Comparison of ENCODE assay signal across 14 cellular contexts in the genomic region with DNA sequence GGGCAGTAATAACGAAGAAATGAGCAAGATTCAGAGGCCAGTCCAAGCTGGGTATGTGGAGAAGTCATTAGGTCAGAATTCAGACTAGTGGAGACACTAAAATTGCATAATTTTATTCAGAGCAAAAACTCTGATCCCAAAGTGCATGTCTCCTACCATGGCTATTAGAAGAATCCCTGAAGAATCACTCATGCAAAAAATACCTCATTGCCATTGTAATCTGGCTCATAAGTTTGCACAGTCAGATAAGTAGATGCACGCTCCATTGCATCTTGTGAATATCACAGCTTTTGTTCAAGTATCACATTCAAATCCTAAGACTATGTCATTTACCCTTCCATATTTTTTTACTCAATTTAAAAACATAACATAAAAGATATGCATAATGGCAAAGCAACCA.
DNase-seq lines count a peak whose midpoint lies in the region.
"Had no signal": no experiment of that assay in that cellular context is flagged by ENCODE, and none has a peak within 500 bp of the region (broad histone marks: within the 10 kb centered on the region; RNA-seq: fewer than 3 reads in every experiment).

No MANE protein-coding gene starts in this region.

- peak; percentile 27 for DNase-seq in NCI-H2171 treated with DMSO at 0.1 percent for 48 hours (lab: John Stamatoyannopoulos, UW)
- DNase-seq in NCI-H2171 (lab: John Stamatoyannopoulos, UW): no peak
- DNase-seq in NCI-H69 (lab: John Stamatoyannopoulos, UW): peak; percentile 5
- DNase-seq in kidney tubule cell (ENCODE audit: low spot score): peak; percentile 54
- DNase-seq in renal cortical epithelial cell (ENCODE audit: low read depth): peak; percentile 52
- no peak for DNase-seq in SIG-M5 (lab: John Stamatoyannopoulos, UW)
- DNase-seq in cardiac septum (ENCODE audit: low spot score): no peak
- DNase-seq in D341Med (ENCODE audit: low spot score): no peak
- DNase-seq: CD4-positive, CD25-positive, alpha-beta regulatory T cell; CD8-positive, alpha-beta memory T cell; COR-L47; DMS79 treated with DMSO at 0.1 percent for 48 hours; H9; IMR-90 had no signal

- intact Hi-C loops in cardiac septum (cut with DNase I): no loop called here

Comparison
In these comparisons a context has a peak if more than half of its experiments do, and no peak if none do; other contexts are left out.
1. DNase-seq: peak in NCI-H2171 treated with DMSO at 0.1 percent for 48 hours (single experiment), NCI-H69 (single experiment), kidney tubule cell (single experiment) and renal cortical epithelial cell (single experiment); none in NCI-H2171 (single experiment), SIG-M5 (single experiment), cardiac septum (single experiment) and D341Med (single experiment).